In the genomic region with DNA sequence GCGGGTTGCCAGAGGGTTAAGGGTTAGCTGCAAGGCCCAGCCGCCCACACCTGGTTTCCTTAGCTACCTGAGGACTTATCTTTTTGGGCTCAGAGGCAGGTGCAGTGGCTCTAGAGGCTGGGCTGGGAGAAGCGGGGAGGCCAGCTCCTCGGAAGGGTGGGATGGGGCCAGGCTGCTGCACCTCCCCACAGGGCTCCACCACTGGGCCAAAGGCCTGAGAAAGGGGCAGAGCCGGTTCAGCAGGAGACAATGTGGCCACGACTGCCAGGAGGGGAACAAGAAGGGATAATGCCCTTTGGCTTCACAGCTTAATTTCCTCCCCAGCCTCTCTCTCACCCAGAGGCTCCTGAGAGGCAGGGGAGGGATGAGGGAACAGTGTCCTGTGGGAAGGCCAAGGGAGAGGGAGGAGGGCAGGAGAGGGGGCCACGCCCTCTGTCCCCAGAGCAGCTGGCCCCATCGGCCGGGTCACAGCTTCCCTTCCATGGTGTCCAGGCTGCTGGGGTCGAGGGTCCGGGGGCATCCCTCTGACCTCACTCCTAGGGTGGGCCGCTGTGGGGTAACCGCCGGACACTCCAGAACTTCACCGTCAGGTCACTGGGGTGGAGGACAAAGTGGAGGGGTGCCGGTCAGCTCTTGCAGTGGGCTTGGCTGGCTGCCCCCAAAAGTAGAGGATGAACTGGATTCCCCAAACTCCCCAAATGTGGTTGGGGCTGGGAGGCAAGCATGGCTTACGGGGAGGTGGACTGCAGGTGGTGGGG, we compare ENCODE assay signal across 23 cellular contexts.
"Had no signal": no experiment of that assay in that cellular context is flagged by ENCODE, and none has a peak within 500 bp of the region (broad histone marks: within the 10 kb centered on the region; RNA-seq: fewer than 3 reads in every experiment).

No MANE protein-coding gene starts in this region.

- DNase-seq: activated B cell treated with CpG ODN at 0.5 μM for 24 hours; activated CD4-positive, alpha-beta T cell treated with anti-CD3 and anti-CD28 coated beads for 48 hours; activated CD8-positive, alpha-beta memory T cell treated with anti-CD3 and anti-CD28 coated beads, Interleukin-2, amount 10 ng/mL, durations not matched to agents 7 days and 5 days; activated CD8-positive, alpha-beta T cell treated with anti-CD3 and anti-CD28 coated beads for 36 hours; activated naive CD8-positive, alpha-beta T cell treated with anti-CD3 and anti-CD28 coated beads for 36 hours; activated T-cell treated with anti-CD3 and anti-CD28 coated beads, Interleukin-2, amount 50 U/mL, for 1 hour; effector memory CD4-positive, alpha-beta T cell; foreskin keratinocyte; immature natural killer cell; kidney glomerular epithelial cell; left ventricle myocardium inferior; midbrain; retina; sigmoid colon; stimulated activated CD4-positive, alpha-beta T cell treated with anti-CD3 and anti-CD28 coated beads, Interleukin-2, amount 100 ng/mL, for 48 hours; stimulated activated CD8-positive, alpha-beta memory T cell treated with anti-CD3 and anti-CD28 coated beads, Interleukin-4, amount 100 ng/mL, for 48 hours; stimulated activated naive CD4-positive, alpha-beta T cell treated with Interleukin-2 at 50 U/mL for 16 hours; T1000 had no signal

- H3K27me3 ChIP-seq: sigmoid colon, upper lobe of left lung had no signal

- H3K4me1 ChIP-seq: foreskin keratinocyte, sigmoid colon had no signal

- H3K36me3 ChIP-seq: left ventricle myocardium inferior, sigmoid colon, thoracic aorta had no signal

- H3K9me3 ChIP-seq: left ventricle myocardium inferior, sigmoid colon, thoracic aorta, upper lobe of left lung had no signal

- H3K4me2 ChIP-seq: smooth muscle cell had no signal

- FAIRE-seq: astrocyte, colon had no signal

- H3K27ac ChIP-seq: foreskin keratinocyte, left ventricle myocardium inferior, sigmoid colon, thoracic aorta, upper lobe of left lung had no signal

- ATAC-seq: activated CD8-positive, alpha-beta memory T cell treated with anti-CD3 and anti-CD28 coated beads, Interleukin-2, amount 10 ng/mL, durations not matched to agents 7 days and 5 days; activated CD8-positive, alpha-beta T cell treated with anti-CD3 and anti-CD28 coated beads for 36 hours; foreskin keratinocyte had no signal

- H3K4me3 ChIP-seq: left ventricle myocardium inferior, sigmoid colon, smooth muscle cell, thoracic aorta, upper lobe of left lung had no signal
